Comparison of ENCODE assay signal across 8 cellular contexts in the genomic region with DNA sequence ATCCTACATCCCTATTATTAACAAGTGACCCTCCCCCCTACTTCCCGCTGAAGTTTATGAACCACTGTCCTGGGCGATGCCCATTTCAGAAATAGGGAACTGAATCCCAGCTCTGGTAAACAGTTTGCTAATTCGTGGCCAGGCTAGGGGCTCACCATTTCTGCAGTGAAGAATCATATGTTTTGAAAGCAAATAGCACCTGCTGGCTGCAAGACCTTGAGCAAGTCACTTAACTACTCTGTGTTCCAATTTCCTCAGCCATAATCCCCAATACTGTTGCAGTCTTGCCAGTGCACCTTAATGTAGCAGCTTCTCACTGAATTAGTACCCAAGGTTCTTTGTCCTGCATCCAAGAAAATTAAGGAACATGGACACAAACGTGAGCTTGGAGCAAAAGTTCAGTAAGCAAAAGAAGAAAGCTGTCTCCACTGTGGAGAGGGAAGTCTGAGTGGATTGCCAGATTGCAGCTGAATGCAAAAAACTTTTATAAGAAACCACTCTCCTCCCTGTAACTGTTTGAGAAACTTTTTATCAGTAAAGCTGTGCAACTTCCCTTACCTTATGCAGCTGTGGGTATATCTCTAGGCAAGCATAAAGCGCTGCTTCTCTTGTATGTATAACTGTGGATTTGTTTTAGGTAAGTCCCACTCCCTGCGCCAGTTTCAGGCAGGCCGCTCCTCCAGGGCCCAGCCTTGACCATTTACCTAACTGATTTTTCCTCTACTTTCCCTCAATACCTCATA. TPM values are rescaled to one million over a fixed set of nuclear protein-coding genes. Genes with fewer than 3 reads are reported as not detected.
A peak's percentile ranks its signal among the peaks of the same experiment; 100 is the strongest.
DNase-seq lines count a peak whose midpoint lies in the region; ATAC-seq and TF ChIP-seq lines count a peak whose summit lies in the region.

No MANE protein-coding gene starts in this region.

- H3K9me3 ChIP-seq in Peyer's patch (no peaks in the 10 kb centered on the region), thoracic aorta (peaks cover 3% of the 10 kb centered on the region)

- H3K4me1 ChIP-seq in Peyer's patch (peaks cover 0 to 52% (median 5%) of the 10 kb centered on the region in 4 donors), thoracic aorta (ENCODE audit: control insufficient read depth in 1 of 2, low read depth in 2 of 2) (peaks cover 39 to 55% of the 10 kb centered on the region in 2 donors)

- DNase-seq in Peyer's patch = peak in 2 of 3 donors; percentile 50 to 58
- no peak for DNase-seq in left ventricle myocardium superior
- DNase-seq in thoracic aorta (ENCODE audit: low spot score) = no peak
- DNase-seq in NCI-H2107 (lab: John Stamatoyannopoulos, UW) = no peak
- DNase-seq in cerebellar cortex (ENCODE audit: low spot score) = no peak
- DNase-seq in NCI-H1417 treated with DMSO at 0.1 percent for 48 hours (lab: John Stamatoyannopoulos, UW) = no peak

- H3K36me3 ChIP-seq in Peyer's patch (peaks cover 0 to 12% (median 0%) of the 10 kb centered on the region in 3 donors), thoracic aorta (no peaks in the 10 kb centered on the region)

- TF ChIP-seq CTCF in Peyer's patch (IDR thresholded peaks at IDR 0.05) (no peak), thoracic aorta (IDR thresholded peaks at IDR 0.05) (no peak)

- intact Hi-C loops in left ventricle myocardium superior (cut with micrococcal nuclease) = no loop called here

- ATAC-seq in GM18868 (IDR thresholded peaks at IDR 0.05; ENCODE audit: unreplicated experiment) = peak; percentile 55
- ATAC-seq in HG02798 (IDR thresholded peaks at IDR 0.05; ENCODE audit: poor library complexity, unreplicated experiment) = peak; percentile 63
- peak; percentile 70 for ATAC-seq in left ventricle myocardium superior
- no peak for ATAC-seq in thoracic aorta (ENCODE audit: insufficient number of reproducible peaks, low FRiP score, low read depth)

- H3K27me3 ChIP-seq in Peyer's patch = no peaks in the 10 kb centered on the region
- H3K27me3 ChIP-seq in thoracic aorta (replicated peaks; ENCODE audit: insufficient read depth) = no peaks in the 10 kb centered on the region

- H3K27ac ChIP-seq in Peyer's patch = peak overlapping the region; percentile 77 to 91 (median 83)
- H3K27ac ChIP-seq in thoracic aorta = no peak overlapping the region

- H3K4me3 ChIP-seq in Peyer's patch (peak overlapping the region; percentile 39 to 69 (median 48)), thoracic aorta (peak overlapping the region; percentile 66)

- no peak for TF ChIP-seq POLR2A in Peyer's patch (IDR thresholded peaks at IDR 0.05)

RNA-seq across cellular contexts. Expression of a gene that starts 0.8 kb away (rescaled TPM):
- total RNA-seq in Peyer's patch = 10 to 100 TPM; 33.9 to 73.1 (median 63.5) TPM
- total RNA-seq in left ventricle myocardium superior = 8.1 TPM
- total RNA-seq in thoracic aorta = 10 to 100 TPM in 1 of 2 donors, 1 to 10 TPM in 1; 9.4 to 15.3 TPM

RNA-seq across cellular contexts. Expression of a gene that starts 30.7 kb away (rescaled TPM):
- 10 to 100 TPM in 3 of 4 donors, 1 to 10 TPM in 1; 7.1 to 53.6 (median 16.7) TPM for total RNA-seq in Peyer's patch
- 6.2 TPM for total RNA-seq in left ventricle myocardium superior
- 10 to 100 TPM; 11.9 to 13.7 TPM for total RNA-seq in thoracic aorta

Comparison
In these comparisons a context has a peak if more than half of its experiments do, and no peak if none do; other contexts are left out.
1. DNase-seq: peak in Peyer's patch (2 of 3); none in left ventricle myocardium superior (single experiment), thoracic aorta (single experiment), NCI-H2107 (single experiment), cerebellar cortex (single experiment) and NCI-H1417 treated with DMSO at 0.1 percent for 48 hours (single experiment).
2. H3K27ac ChIP-seq: peak in Peyer's patch (4 of 4); none in thoracic aorta (0 of 2).